25 cellular contexts compared by ENCODE assay signal in the genomic region with DNA sequence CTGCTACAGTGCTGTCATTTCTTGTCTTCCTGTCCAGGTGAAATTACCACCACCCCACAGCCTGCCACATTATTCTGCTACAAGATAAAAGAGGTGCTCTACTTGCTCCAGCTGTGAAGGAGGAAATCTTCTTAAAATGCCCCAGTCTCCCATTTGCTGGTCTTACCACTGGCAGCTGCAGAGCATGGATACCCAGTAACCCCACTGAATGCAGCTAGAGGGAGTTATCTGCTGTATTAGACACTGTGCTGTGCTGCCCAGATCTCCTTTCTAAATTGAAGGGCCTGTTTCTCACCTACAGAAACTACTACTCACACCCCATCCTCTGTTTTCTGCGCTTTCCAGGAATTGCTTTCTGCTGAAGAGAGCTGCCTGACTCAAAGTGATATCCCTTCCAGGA.
DNase-seq lines count a peak whose midpoint lies in the region; ATAC-seq, FAIRE-seq and TF ChIP-seq lines count a peak whose summit lies in the region.
"Had no signal": no experiment of that assay in that cellular context is flagged by ENCODE, and none has a peak within 500 bp of the region (broad histone marks: within the 10 kb centered on the region; RNA-seq: fewer than 3 reads in every experiment).

No MANE protein-coding gene starts in this region.

- DNase-seq in NCI-H1105 treated with DMSO at 0.1 percent for 48 hours (lab: John Stamatoyannopoulos, UW) (peak; percentile 19), NCI-H1105 (lab: John Stamatoyannopoulos, UW) (no peak), bronchial epithelial cell (ENCODE audit: low read depth) (no peak), neural crest cell (ENCODE audit: low read depth, low spot score) (no peak), G401 (ENCODE audit: low spot score) (no peak), KBM-7 (no peak)
- peak; percentile 16 for DNase-seq in Jurkat, Clone E6-1 (ENCODE audit: low read depth, low spot score)
- DNase-seq: activated naive CD8-positive, alpha-beta T cell treated with anti-CD3 and anti-CD28 coated beads, Interleukin-2, amount 50 U/mL, for 24 hours; DMS79 treated with DMSO at 0.1 percent for 48 hours; gastrocnemius medialis; left colon; mucosa of descending colon; NCI-H1694; NCI-H446 treated with DMSO at 0.1 percent for 48 hours; retina; SHP77 treated with DMSO at 0.1 percent for 48 hours; testis had no signal

- H3K36me3 ChIP-seq in bronchial epithelial cell (ENCODE audit: control insufficient read depth, insufficient read depth, low read length): no peaks in the 10 kb centered on the region
- H3K36me3 ChIP-seq: BLaER1, gastrocnemius medialis, neutrophil had no signal

- no peaks in the 10 kb centered on the region for H3K27me3 ChIP-seq in bronchial epithelial cell (ENCODE audit: control insufficient read depth, insufficient read depth, low read length)
- H3K27me3 ChIP-seq: BLaER1, gastrocnemius medialis, neutrophil, testis had no signal

- no peaks in the 10 kb centered on the region for H3K27me3 Mint-ChIP-seq in neural crest cell (ENCODE audit: low read depth)
- H3K27me3 Mint-ChIP-seq: activated naive CD8-positive, alpha-beta T cell treated with anti-CD3 and anti-CD28 coated beads, Interleukin-2, amount 50 U/mL, for 24 hours; activated T-helper 17 cell treated with anti-CD3 and anti-CD28 coated beads, Interleukin-2, amount 50 U/mL, for 72 hours; dendritic cell treated with granulocyte-macrophage colony-stimulating factor and Interleukin-4, amounts not matched to agents 40 ng/mL and 50 ng/mL, for 4 days had no signal

- in situ Hi-C loops in G401 (cut with HindIII; ENCODE audit: low sequenced_read_pairs) (no loop called here), KBM-7 (cut with MboI; ENCODE audit: low pct_unique_long_range_greater_than_20kb, low sequenced_read_pairs) (no loop called here)

- FAIRE-seq in bronchial epithelial cell (lab: Jason Lieb, UNC): no peak

- peak overlapping the region; percentile 68 for H3K27ac Mint-ChIP-seq in neural crest cell (ENCODE audit: unreplicated experiment)
- H3K27ac Mint-ChIP-seq: activated naive CD8-positive, alpha-beta T cell treated with anti-CD3 and anti-CD28 coated beads, Interleukin-2, amount 50 U/mL, for 24 hours; activated T-helper 17 cell treated with anti-CD3 and anti-CD28 coated beads, Interleukin-2, amount 50 U/mL, for 72 hours; dendritic cell treated with granulocyte-macrophage colony-stimulating factor and Interleukin-4, amounts not matched to agents 40 ng/mL and 50 ng/mL, for 4 days; stimulated activated effector memory CD8-positive, alpha-beta T cell treated with anti-CD3 and anti-CD28 coated beads, Interleukin-12 subunit alpha, Interleukin-12 subunit beta, amount 100 ng/mL, for 72 hours; T-helper 2 cell treated with Interferon-gamma antibody and Interleukin-4, amounts not matched to agents 5 μg/mL and 100 μg/mL, for 36 hours had no signal

- no peak overlapping the region for H3K4me3 ChIP-seq in Jurkat, Clone E6-1 (ENCODE audit: low read length)
- H3K4me3 ChIP-seq in bronchial epithelial cell (ENCODE audit: low read depth, low read length): no peak overlapping the region
- H3K4me3 ChIP-seq: BLaER1, gastrocnemius medialis, mucosa of descending colon, testis had no signal

- TF ChIP-seq CTCF in bronchial epithelial cell (IDR thresholded peaks at IDR 0.05; ENCODE audit: insufficient read depth, low read length, severe bottlenecking): peak; percentile 16
- TF ChIP-seq CTCF in neural crest cell (conservative IDR thresholded peaks at IDR 0.05): peak; percentile 21

- no peak for ATAC-seq in GM18502 (IDR thresholded peaks at IDR 0.05; ENCODE audit: poor library complexity, unreplicated experiment)
- ATAC-seq: activated CD4-positive, CD25-positive, alpha-beta regulatory T cell treated with anti-CD3 and anti-CD28 coated beads, Interleukin-2, amount 50 U/mL, for 24 hours; activated naive CD8-positive, alpha-beta T cell treated with anti-CD3 and anti-CD28 coated beads, Interleukin-2, amount 50 U/mL, for 24 hours; activated T-helper 17 cell treated with anti-CD3 and anti-CD28 coated beads, Interleukin-2, amount 50 U/mL, for 72 hours; gastrocnemius medialis; left colon; mucosa of descending colon; stimulated activated effector memory CD8-positive, alpha-beta T cell treated with anti-CD3 and anti-CD28 coated beads, Interleukin-12 subunit alpha, Interleukin-12 subunit beta, amount 100 ng/mL, for 72 hours had no signal

- no peak overlapping the region for H3K4me3 Mint-ChIP-seq in neural crest cell
- H3K4me3 Mint-ChIP-seq: activated naive CD8-positive, alpha-beta T cell treated with anti-CD3 and anti-CD28 coated beads, Interleukin-2, amount 50 U/mL, for 24 hours; activated T-helper 17 cell treated with anti-CD3 and anti-CD28 coated beads, Interleukin-2, amount 50 U/mL, for 72 hours; dendritic cell treated with granulocyte-macrophage colony-stimulating factor and Interleukin-4, amounts not matched to agents 40 ng/mL and 50 ng/mL, for 4 days; stimulated activated effector memory CD8-positive, alpha-beta T cell treated with anti-CD3 and anti-CD28 coated beads, Interleukin-12 subunit alpha, Interleukin-12 subunit beta, amount 100 ng/mL, for 72 hours; T-helper 2 cell treated with Interferon-gamma antibody and Interleukin-4, amounts not matched to agents 5 μg/mL and 100 μg/mL, for 36 hours had no signal

- peaks cover 5% of the 10 kb centered on the region for H3K4me1 Mint-ChIP-seq in neural crest cell
- H3K4me1 Mint-ChIP-seq: activated naive CD8-positive, alpha-beta T cell treated with anti-CD3 and anti-CD28 coated beads, Interleukin-2, amount 50 U/mL, for 24 hours; activated T-helper 17 cell treated with anti-CD3 and anti-CD28 coated beads, Interleukin-2, amount 50 U/mL, for 72 hours; stimulated activated effector memory CD8-positive, alpha-beta T cell treated with anti-CD3 and anti-CD28 coated beads, Interleukin-12 subunit alpha, Interleukin-12 subunit beta, amount 100 ng/mL, for 72 hours had no signal

- no peaks in the 10 kb centered on the region for H3K36me3 Mint-ChIP-seq in neural crest cell (ENCODE audit: low read depth)
- H3K36me3 Mint-ChIP-seq: stimulated activated effector memory CD8-positive, alpha-beta T cell treated with anti-CD3 and anti-CD28 coated beads, Interleukin-12 subunit alpha, Interleukin-12 subunit beta, amount 100 ng/mL, for 72 hours had no signal

- H3K9me3 Mint-ChIP-seq in neural crest cell: peaks cover 8% of the 10 kb centered on the region
- H3K9me3 Mint-ChIP-seq: activated naive CD8-positive, alpha-beta T cell treated with anti-CD3 and anti-CD28 coated beads, Interleukin-2, amount 50 U/mL, for 24 hours; dendritic cell treated with granulocyte-macrophage colony-stimulating factor and Interleukin-4, amounts not matched to agents 40 ng/mL and 50 ng/mL, for 4 days; T-helper 2 cell treated with Interferon-gamma antibody and Interleukin-4, amounts not matched to agents 5 μg/mL and 100 μg/mL, for 36 hours had no signal

Comparison
In these comparisons a context has a peak if more than half of its experiments do, and no peak if none do; other contexts are left out.
1. DNase-seq: peak in NCI-H1105 treated with DMSO at 0.1 percent for 48 hours (single experiment) and Jurkat, Clone E6-1 (single experiment); none in NCI-H1105 (single experiment), bronchial epithelial cell (single experiment), neural crest cell (single experiment), G401 (single experiment) and KBM-7 (single experiment).